In the genomic region with DNA sequence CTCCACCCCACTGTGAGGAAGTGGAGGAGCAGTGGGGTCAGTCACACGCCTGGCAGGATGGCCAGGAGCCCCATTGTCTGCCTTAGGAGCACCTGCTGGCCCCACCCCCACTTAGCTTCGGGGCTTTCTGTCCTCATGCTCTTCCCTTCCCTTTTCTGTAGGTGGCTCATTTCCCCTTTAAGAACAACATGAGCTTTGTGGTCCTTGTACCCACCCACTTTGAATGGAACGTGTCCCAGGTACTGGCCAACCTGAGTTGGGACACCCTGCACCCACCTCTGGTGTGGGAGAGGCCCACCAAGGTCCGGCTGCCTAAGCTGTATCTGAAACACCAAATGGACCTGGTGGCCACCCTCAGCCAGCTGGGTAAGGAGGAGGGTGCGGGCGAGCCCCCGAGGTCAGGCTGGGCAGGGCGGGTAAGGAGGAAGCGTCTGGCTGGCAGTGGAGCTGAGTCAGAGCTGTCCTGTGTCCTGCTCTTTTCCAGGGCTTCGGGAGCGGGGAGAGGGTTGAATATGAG, we compare ENCODE assay signal across 9 cellular contexts. TPM values are rescaled to one million over a fixed set of nuclear protein-coding genes. Genes with fewer than 3 reads are reported as not detected.
DNase-seq lines count a peak whose midpoint lies in the region; ATAC-seq and TF ChIP-seq lines count a peak whose summit lies in the region.
"Had no signal": no experiment of that assay in that cellular context is flagged by ENCODE, and none has a peak within 500 bp of the region (broad histone marks: within the 10 kb centered on the region; RNA-seq: fewer than 3 reads in every experiment).

No MANE protein-coding gene starts in this region.

- H3F3A ChIP-seq in GM23248 (ENCODE audit: insufficient read depth): no peaks in the 10 kb centered on the region

- ATAC-seq in foreskin keratinocyte (peak; percentile 49), GM18873 (IDR thresholded peaks at IDR 0.05; ENCODE audit: low FRiP score, unreplicated experiment) (no peak)

- H2AFZ ChIP-seq in GM23248: peak overlapping the region; percentile 25; the same call in 1 of the 2 replicates

- H3K4me3 ChIP-seq in GM23248 (no peak overlapping the region), skin epidermis (peak overlapping the region in 1 of 7 experiments; percentile 23)

- H3K79me2 ChIP-seq in GM23248 (ENCODE audit: insufficient read depth): no peaks in the 10 kb centered on the region

- in situ Hi-C loops in GM23248 (cut with MboI): no loop called here

- peak; percentile 12 for TF ChIP-seq CTCF in foreskin keratinocyte (conservative IDR thresholded peaks at IDR 0.05)

- no peaks in the 10 kb centered on the region for H4K20me1 ChIP-seq in GM23248 (ENCODE audit: insufficient read depth)

- no peaks in the 10 kb centered on the region for H3K9me2 ChIP-seq in GM23248 (ENCODE audit: insufficient read depth)

- no peaks in the 10 kb centered on the region for H3K9me3 ChIP-seq in GM23248 (ENCODE audit: low read depth)

- H3K27me3 ChIP-seq in GM23248 (replicated peaks; ENCODE audit: insufficient read depth): no peaks in the 10 kb centered on the region
- no peaks in the 10 kb centered on the region for H3K27me3 ChIP-seq in foreskin keratinocyte

- DNase-seq in GM23248 (peak; percentile 47), OCI-M1 (lab: John Stamatoyannopoulos, UW) (peak; percentile 31), foreskin keratinocyte (no peak), NCI-H128 (lab: John Stamatoyannopoulos, UW; ENCODE audit: unreplicated experiment) (no peak), AG08396 (ENCODE audit: low spot score) (no peak)
- DNase-seq in stimulated activated CD4-positive, alpha-beta T cell treated with anti-CD3 and anti-CD28 coated beads, Interleukin-2, amount 100 ng/mL, for 24 hours: no peak
- DNase-seq: stimulated activated CD4-positive, alpha-beta T cell treated with anti-CD3 and anti-CD28 coated beads, Interleukin-4, amount 100 ng/mL, for 4 hours had no signal

- 31 to 38% methylated on average over 9 to 11 of the region's 11 CpGs for whole genome bisulfite sequencing in GM23248 (ENCODE audit: low coverage in 1 of 2, low lambda C conversion rate in 2 of 2, missing lambda C conversion rate in 2 of 2), 2 experiments

- H3K27ac ChIP-seq in GM23248 (no peak overlapping the region), foreskin keratinocyte (no peak overlapping the region), skin epidermis (peak overlapping the region in 19 of 21 experiments; percentile 22 to 83 (median 70))

- H3K36me3 ChIP-seq in GM23248 (ENCODE audit: low read depth): no peaks in the 10 kb centered on the region

- no peak overlapping the region for H3K9ac ChIP-seq in GM23248

- H3K4me1 ChIP-seq in GM23248 (ENCODE audit: insufficient read depth): peaks cover 9% of the 10 kb centered on the region; the same call in 1 of the 2 replicates
- H3K4me1 ChIP-seq in foreskin keratinocyte: peaks cover 7% of the 10 kb centered on the region

- no peak overlapping the region for H3K4me2 ChIP-seq in GM23248 (ENCODE audit: unreplicated experiment)

RNA-seq across cellular contexts. Expression of a gene that starts 9.4 kb away (rescaled TPM):
- 60.3 and 91.4 TPM in 2 replicates for total RNA-seq in GM23248 (2014; rRNA removed; shearing (Covaris generic))
- polyA plus RNA-seq in GM23248 (2016; fragmentation: Nextera tagmentation; extraction: Ambion mirVana) (28.3 and 29.0 TPM in 2 replicates), foreskin keratinocyte (7.7 and 8.5 TPM in 2 replicates)
- total RNA-seq in foreskin keratinocyte: 6.8 and 7.4 TPM in 2 replicates

RNA-seq across cellular contexts. Expression of a gene that starts 9.8 kb away (rescaled TPM):
- not detected in 2 replicates for total RNA-seq in GM23248 (2014; rRNA removed; shearing (Covaris generic))
- polyA plus RNA-seq in GM23248 (2016; fragmentation: Nextera tagmentation; extraction: Ambion mirVana): 0.08 TPM in 1 of 2 replicates, not detected in the other
- 1.2 and 1.3 TPM in 2 replicates for total RNA-seq in foreskin keratinocyte
- polyA plus RNA-seq in foreskin keratinocyte: 1.3 and 1.8 TPM in 2 replicates

RNA-seq across cellular contexts. Expression of a gene that starts 28.0 kb away (rescaled TPM):
- total RNA-seq in GM23248 (2014; rRNA removed; shearing (Covaris generic)): 23.0 and 23.9 TPM in 2 replicates
- polyA plus RNA-seq in GM23248 (2016; fragmentation: Nextera tagmentation; extraction: Ambion mirVana): 4.4 and 5.8 TPM in 2 replicates
- total RNA-seq in foreskin keratinocyte: 17.6 and 18.9 TPM in 2 replicates
- polyA plus RNA-seq in foreskin keratinocyte: 10.3 and 11.5 TPM in 2 replicates

RNA-seq across cellular contexts. Expression of a gene that starts 42.3 kb away (rescaled TPM):
- total RNA-seq in GM23248 (2014; rRNA removed; shearing (Covaris generic)): 2.2 and 2.8 TPM in 2 replicates
- polyA plus RNA-seq in GM23248 (2016; fragmentation: Nextera tagmentation; extraction: Ambion mirVana) (2.2 and 2.4 TPM in 2 replicates), foreskin keratinocyte (0.27 and 0.30 TPM in 2 replicates)
- 0.60 and 0.65 TPM in 2 replicates for total RNA-seq in foreskin keratinocyte

Comparison
In these comparisons a context has a peak if more than half of its experiments do, and no peak if none do; other contexts are left out.
1. DNase-seq: peak in GM23248 (single experiment) and OCI-M1 (single experiment); none in foreskin keratinocyte (0 of 2), NCI-H128 (single experiment), stimulated activated CD4-positive, alpha-beta T cell treated with anti-CD3 and anti-CD28 coated beads, Interleukin-2, amount 100 ng/mL, for 24 hours (0 of 2) and AG08396 (single experiment).
2. H3K27ac ChIP-seq: peak in skin epidermis (19 of 21); none in GM23248 (single experiment) and foreskin keratinocyte (single experiment).